ENCODE assay signal across 8 cellular contexts in the genomic region with DNA sequence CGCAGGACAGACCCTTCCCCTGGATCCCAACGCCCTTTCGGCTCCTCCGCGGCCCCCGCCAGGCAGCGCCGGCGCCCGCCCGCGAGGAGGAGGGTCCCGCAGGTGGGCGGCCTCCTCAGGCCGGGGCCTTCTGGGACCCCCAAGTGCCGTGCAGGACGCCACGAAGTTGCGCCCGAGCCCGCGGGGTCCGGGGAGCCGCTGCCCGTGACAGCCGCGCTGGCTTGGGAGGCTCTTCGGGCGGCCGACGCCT. TPM values are rescaled to one million over a fixed set of nuclear protein-coding genes. Genes with fewer than 3 reads are reported as not detected.
DNase-seq lines count a peak whose midpoint lies in the region; ATAC-seq and TF ChIP-seq lines count a peak whose summit lies in the region.

No MANE protein-coding gene starts in this region.

- H3K36me3 ChIP-seq in MM.1S (replicated peaks; ENCODE audit: insufficient read depth, low read length): no peaks in the 10 kb centered on the region
- H3K36me3 ChIP-seq in ovary: no peaks in the 10 kb centered on the region

- ATAC-seq in GM19035 (IDR thresholded peaks at IDR 0.05; ENCODE audit: unreplicated experiment): peak; percentile 15

- peaks cover 67% of the 10 kb centered on the region for H3K79me2 ChIP-seq in MM.1S (ENCODE audit: low read length)

- H3K27ac ChIP-seq in MM.1S (ENCODE audit: low read length): peak overlapping the region; percentile 99
- H3K27ac ChIP-seq in ovary: peak overlapping the region; percentile 88 to 91

- no peak overlapping the region for H3K27ac Mint-ChIP-seq in endothelial cell (ENCODE audit: unreplicated experiment)

- H3K4me1 Mint-ChIP-seq in endothelial cell (ENCODE audit: unreplicated experiment): peaks cover 12% of the 10 kb centered on the region

- peaks cover 2% of the 10 kb centered on the region for H3K27me3 Mint-ChIP-seq in endothelial cell (ENCODE audit: unreplicated experiment)

- DNase-seq in MM.1S (no peak), endothelial cell (ENCODE audit: low spot score) (no peak), ovary (no peak), OCI-M1 (lab: John Stamatoyannopoulos, UW) (no peak), GM10266 (ENCODE audit: extremely low spot score) (no peak), globus pallidus (ENCODE audit: low spot score) (no peak), iPS-NIHi7 (ENCODE audit: extremely low spot score) (no peak)

- TF ChIP-seq CTCF in MM.1S (IDR thresholded peaks at IDR 0.05; ENCODE audit: low read length): no peak
- TF ChIP-seq CTCF in endothelial cell (IDR thresholded peaks at IDR 0.05; ENCODE audit: unreplicated experiment): no peak
- TF ChIP-seq CTCF in ovary (IDR thresholded peaks at IDR 0.05): no peak
- TF ChIP-seq CTCF in GM10266 (IDR thresholded peaks at IDR 0.05; ENCODE audit: control insufficient read depth, insufficient read depth, low read depth, missing control alignments): no peak

- no peaks in the 10 kb centered on the region for H3K9me2 ChIP-seq in MM.1S (replicated peaks; ENCODE audit: insufficient read depth, low read length)

- H3K4me3 ChIP-seq in MM.1S (ENCODE audit: low read length) (peak overlapping the region; percentile 80), ovary (peak overlapping the region; percentile 52)

- H2AFZ ChIP-seq in MM.1S (ENCODE audit: low read length): no peak overlapping the region

- no peaks in the 10 kb centered on the region for H3K9me3 Mint-ChIP-seq in endothelial cell (ENCODE audit: unreplicated experiment)

- H3K4me3 Mint-ChIP-seq in endothelial cell (ENCODE audit: unreplicated experiment): peak overlapping the region; percentile 95

- H3K4me2 ChIP-seq in MM.1S (ENCODE audit: low read depth, low read length): peak overlapping the region; percentile 53

- peak overlapping the region; percentile 94 for H3K9ac ChIP-seq in MM.1S (ENCODE audit: low read length)

- no peak for TF ChIP-seq POLR2A in ovary (IDR thresholded peaks at IDR 0.05)

- peaks cover 4% of the 10 kb centered on the region for H4K20me1 ChIP-seq in MM.1S (ENCODE audit: insufficient read depth, low read length)

- H3F3A ChIP-seq in MM.1S (ENCODE audit: insufficient read depth, low read length): peaks cover 68% of the 10 kb centered on the region

- peaks cover 4% of the 10 kb centered on the region for H3K36me3 Mint-ChIP-seq in endothelial cell (ENCODE audit: low read depth, unreplicated experiment)

- H3K27me3 ChIP-seq in MM.1S (replicated peaks; ENCODE audit: insufficient read depth, low read length) (no peaks in the 10 kb centered on the region), ovary (no peaks in the 10 kb centered on the region)

- no peak for TF ChIP-seq EP300 in ovary (IDR thresholded peaks at IDR 0.05)

- intact Hi-C loops in ovary (cut with DNase I): no loop called here

- peaks cover 28% of the 10 kb centered on the region for H3K4me1 ChIP-seq in MM.1S (ENCODE audit: low read length)
- H3K4me1 ChIP-seq in ovary (ENCODE audit: insufficient read depth): peaks cover 9% of the 10 kb centered on the region

- H3K9me3 ChIP-seq in MM.1S (replicated peaks; ENCODE audit: insufficient read depth, low read length) (no peaks in the 10 kb centered on the region), ovary (no peaks in the 10 kb centered on the region)

- WGBS in ovary, 3 donors: 0 to 2% (median 1%) methylated on average over 15 to 31 of the region's 31 CpGs

RNA-seq across cellular contexts. Expression of a gene that starts 0.5 kb away (rescaled TPM):
- total RNA-seq in endothelial cell (ENCODE audit: unreplicated experiment) (16.7 TPM), ovary (10 to 100 TPM; 19.6 to 73.4 (median 34.8) TPM)
- 10 to 100 TPM in 1 of 2 donors, 1 to 10 TPM in 1; 8.1 to 12.9 TPM for polyA plus RNA-seq in ovary
